ENCODE assay signal across 9 cellular contexts in the genomic region with DNA sequence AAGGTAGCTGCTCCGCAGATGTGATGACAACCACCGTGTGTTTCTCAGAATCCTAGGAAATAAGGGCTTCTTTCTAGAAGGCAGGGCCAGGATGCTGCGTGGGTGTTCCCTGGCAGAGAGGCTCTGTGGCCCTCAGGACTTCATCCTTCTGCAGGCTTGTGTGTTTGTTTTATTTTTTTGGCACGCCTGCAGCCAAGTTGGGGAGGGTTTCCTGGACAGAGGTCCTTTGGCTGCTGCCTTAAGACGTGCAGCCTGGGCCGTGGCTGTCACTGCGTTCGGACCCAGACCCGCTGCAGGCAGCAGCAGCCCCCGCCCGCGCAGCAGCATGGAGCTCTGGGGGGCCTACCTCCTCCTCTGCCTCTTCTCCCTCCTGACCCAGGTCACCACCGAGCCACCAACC. TPM values are rescaled to one million over a fixed set of nuclear protein-coding genes. Genes with fewer than 3 reads are reported as not detected.
DNase-seq lines count a peak whose midpoint lies in the region; ATAC-seq and TF ChIP-seq lines count a peak whose summit lies in the region.
"Had no signal": no experiment of that assay in that cellular context is flagged by ENCODE, and none has a peak within 500 bp of the region (broad histone marks: within the 10 kb centered on the region; RNA-seq: fewer than 3 reads in every experiment).

Gene CLEC3B (plus strand): TSS at position 266 of the 400 bp plus-strand sequence. CDS start 60 bp downstream, at position 326.

- no peak for TF ChIP-seq EP300 in esophagus muscularis mucosa (IDR thresholded peaks at IDR 0.05)
- no peak for TF ChIP-seq EP300 in transverse colon (IDR thresholded peaks at IDR 0.05; ENCODE audit: low read depth)

- no peaks in the 10 kb centered on the region for H3K27me3 ChIP-seq in SJSA1 (replicated peaks)
- no peaks in the 10 kb centered on the region for H3K27me3 ChIP-seq in esophagus muscularis mucosa
- no peaks in the 10 kb centered on the region for H3K27me3 ChIP-seq in mucosa of stomach (ENCODE audit: control insufficient read depth, insufficient read depth, low read length)
- no peaks in the 10 kb centered on the region for H3K27me3 ChIP-seq in transverse colon

- H3K4me1 ChIP-seq in SJSA1 (replicated peaks) = peaks cover 29% of the 10 kb centered on the region
- peaks cover 46 to 73% (median 71%) of the 10 kb centered on the region in 4 donors for H3K4me1 ChIP-seq in esophagus muscularis mucosa
- peaks cover 15% of the 10 kb centered on the region for H3K4me1 ChIP-seq in mucosa of stomach (ENCODE audit: control insufficient read depth, insufficient read depth, low read length)
- H3K4me1 ChIP-seq in transverse colon = peaks cover 10 to 34% (median 16%) of the 10 kb centered on the region in 4 donors

- H3K4me3 ChIP-seq in SJSA1 (no peak within 1 kb of the TSS), esophagus muscularis mucosa (peak within 1 kb of the TSS; percentile 41 to 55 (median 46)), mucosa of stomach (ENCODE audit: low read length) (no peak within 1 kb of the TSS), transverse colon (peak within 1 kb of the TSS in 2 of 4 donors; percentile 12 to 30)

- POLR2A ChIA-PET in activated CD8-positive, alpha-beta T cell treated with anti-CD3 and anti-CD28 coated beads, Interleukin-2, amount 10 ng/mL, durations not matched to agents 7 days and 5 days (lab: Charles Lee) = no interaction called here

- peak within 1 kb of the TSS; percentile 11 for H3K9ac ChIP-seq in mucosa of stomach (ENCODE audit: low read length)

- DNase-seq in SJSA1 (ENCODE audit: low read depth in 1 of 2, low spot score in 2 of 2) = peak; percentile 53 to 67
- no peak for DNase-seq in esophagus muscularis mucosa (ENCODE audit: extremely low spot score)
- peak; percentile 33 for DNase-seq in transverse colon
- DNase-seq in activated CD8-positive, alpha-beta T cell treated with anti-CD3 and anti-CD28 coated beads, Interleukin-2, amount 10 ng/mL, durations not matched to agents 7 days and 5 days = no peak
- no peak for DNase-seq in NCI-H345 treated with DMSO at 0.1 percent for 48 hours (lab: John Stamatoyannopoulos, UW; ENCODE audit: unreplicated experiment)
- no peak for DNase-seq in stimulated activated CD4-positive, alpha-beta T cell treated with anti-CD3 and anti-CD28 coated beads, Interleukin-4, amount 100 ng/mL, for 1 hour

- H3K36me3 Mint-ChIP-seq in activated CD8-positive, alpha-beta T cell treated with anti-CD3 and anti-CD28 coated beads, Interleukin-2, amount 10 ng/mL, durations not matched to agents 7 days and 5 days (ENCODE audit: low read depth) = no peaks in the 10 kb centered on the region

- no peak within 1 kb of the TSS for H3K4me3 Mint-ChIP-seq in activated CD8-positive, alpha-beta T cell treated with anti-CD3 and anti-CD28 coated beads, Interleukin-2, amount 10 ng/mL, durations not matched to agents 7 days and 5 days

- peaks cover 3% of the 10 kb centered on the region for H3K27me3 Mint-ChIP-seq in activated CD8-positive, alpha-beta T cell treated with anti-CD3 and anti-CD28 coated beads, Interleukin-2, amount 10 ng/mL, durations not matched to agents 7 days and 5 days (ENCODE audit: low read depth)

- H3K4me1 Mint-ChIP-seq in activated CD8-positive, alpha-beta T cell treated with anti-CD3 and anti-CD28 coated beads, Interleukin-2, amount 10 ng/mL, durations not matched to agents 7 days and 5 days (ENCODE audit: low read depth) = peaks cover 2% of the 10 kb centered on the region

- ATAC-seq in GM18867 (IDR thresholded peaks at IDR 0.05; ENCODE audit: unreplicated experiment) = no peak
- ATAC-seq in activated CD8-positive, alpha-beta T cell treated with anti-CD3 and anti-CD28 coated beads, Interleukin-2, amount 10 ng/mL, durations not matched to agents 7 days and 5 days = no peak

- TF ChIP-seq POLR2A in esophagus muscularis mucosa (IDR thresholded peaks at IDR 0.05; ENCODE audit: low read depth) = no peak
- no peak for TF ChIP-seq POLR2A in transverse colon (IDR thresholded peaks at IDR 0.05)

- no peaks in the 10 kb centered on the region for H3K9me3 Mint-ChIP-seq in activated CD8-positive, alpha-beta T cell treated with anti-CD3 and anti-CD28 coated beads, Interleukin-2, amount 10 ng/mL, durations not matched to agents 7 days and 5 days (ENCODE audit: insufficient read depth)

- intact Hi-C loops in esophagus muscularis mucosa (cut with DNase I) = no loop called here
- intact Hi-C loops in transverse colon (cut with DNase I; ENCODE audit: low total_unique reads) = no loop called here

- H3K9me3 ChIP-seq in SJSA1 (replicated peaks) = no peaks in the 10 kb centered on the region
- H3K9me3 ChIP-seq in esophagus muscularis mucosa = no peaks in the 10 kb centered on the region
- no peaks in the 10 kb centered on the region for H3K9me3 ChIP-seq in mucosa of stomach (ENCODE audit: control insufficient read depth, low read length)
- no peaks in the 10 kb centered on the region for H3K9me3 ChIP-seq in transverse colon

- WGBS in esophagus muscularis mucosa = 6% methylated on average over 13 of the region's 13 CpGs
- 16 to 25% methylated on average over 3 to 6 of the region's 13 CpGs for WGBS in transverse colon (ENCODE audit: low coverage in 1 of 2), 2 donors

- TF ChIP-seq CTCF in esophagus muscularis mucosa (IDR thresholded peaks at IDR 0.05) (no peak), transverse colon (IDR thresholded peaks at IDR 0.05) (no peak)

- CTCF ChIA-PET in activated CD8-positive, alpha-beta T cell treated with anti-CD3 and anti-CD28 coated beads, Interleukin-2, amount 10 ng/mL, durations not matched to agents 7 days and 5 days (lab: Charles Lee) = no interaction called here

- in situ Hi-C loops in transverse colon (cut with MboI; ENCODE audit: low pct_ligation_motif_present in 1 of 4, low pct_unique_long_range_greater_than_20kb in 1 of 4, low sequenced_read_pairs in 3 of 4) = loop anchor here (25.0 kb wide), 2 partner anchors 461 to 636 kb away; no protein-coding TSS in a partner anchor

- peak within 1 kb of the TSS; percentile 31 for H3K27ac ChIP-seq in SJSA1
- H3K27ac ChIP-seq in esophagus muscularis mucosa (replicated peaks in 1 of 4) = peak within 1 kb of the TSS; percentile 62 to 79 (median 73)
- peak within 1 kb of the TSS; percentile 60 to 72 (median 66) for H3K27ac ChIP-seq in transverse colon
- H3K27ac ChIP-seq: HL-60 had no signal

- H3K36me3 ChIP-seq in SJSA1 (no peaks in the 10 kb centered on the region), esophagus muscularis mucosa (peaks cover 0 to 4% (median under 1%) of the 10 kb centered on the region in 4 donors), mucosa of stomach (ENCODE audit: control insufficient read depth, insufficient read depth, low read length) (no peaks in the 10 kb centered on the region), transverse colon (no peaks in the 10 kb centered on the region)

- H3K27ac Mint-ChIP-seq in activated CD8-positive, alpha-beta T cell treated with anti-CD3 and anti-CD28 coated beads, Interleukin-2, amount 10 ng/mL, durations not matched to agents 7 days and 5 days = no peak within 1 kb of the TSS

RNA-seq across cellular contexts. Expression of gene CLEC3B, which starts in this region (rescaled TPM):
- total RNA-seq in SJSA1 (2014; rRNA removed; shearing (Covaris generic)) = 4.4 and 11.6 TPM in 2 replicates
- 100 to 1,000 TPM in 1 of 4 donors, 10 to 100 TPM in 3; 47.1 to 144 (median 75.1) TPM for total RNA-seq in esophagus muscularis mucosa
- total RNA-seq in transverse colon = 10 to 100 TPM in 3 of 4 donors, 1 to 10 TPM in 1; 6.0 to 70.7 (median 16.4) TPM
- under 1 TPM; 0.29 TPM for total RNA-seq in activated CD8-positive, alpha-beta T cell treated with anti-CD3 and anti-CD28 coated beads, Interleukin-2, amount 10 ng/mL, durations not matched to agents 7 days and 5 days

Comparison
In these comparisons a context has a peak if more than half of its experiments do, and no peak if none do; other contexts are left out.
1. DNase-seq: peak in SJSA1 (2 of 2) and transverse colon (single experiment); none in esophagus muscularis mucosa (single experiment), activated CD8-positive, alpha-beta T cell treated with anti-CD3 and anti-CD28 coated beads, Interleukin-2, amount 10 ng/mL, durations not matched to agents 7 days and 5 days (single experiment), NCI-H345 treated with DMSO at 0.1 percent for 48 hours (single experiment) and stimulated activated CD4-positive, alpha-beta T cell treated with anti-CD3 and anti-CD28 coated beads, Interleukin-4, amount 100 ng/mL, for 1 hour (single experiment).
2. H3K4me3 ChIP-seq: peak in esophagus muscularis mucosa (4 of 4); none in SJSA1 (single experiment) and mucosa of stomach (single experiment).
3. Peak in every context shown above with its lines, with median percentiles within 50 percentile points of each other: H3K27ac ChIP-seq.